In the genomic region with DNA sequence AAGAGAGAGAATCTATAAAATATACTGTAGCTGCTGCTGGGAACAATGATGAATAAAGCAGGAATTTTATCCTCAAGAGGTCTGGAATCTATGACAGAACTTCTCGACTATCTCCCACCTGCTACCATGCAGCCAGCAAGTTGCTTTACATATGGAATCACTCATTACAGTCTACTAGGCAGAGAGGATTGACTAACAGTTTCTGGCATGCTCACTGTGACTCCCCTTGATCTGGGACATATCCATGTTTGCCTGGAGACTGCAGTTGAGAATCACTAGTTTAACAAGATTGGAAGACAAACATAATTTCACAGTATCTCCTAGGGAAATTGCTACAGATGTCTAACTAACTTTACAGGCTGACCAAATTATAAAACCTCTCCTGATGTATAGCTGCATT, we compare ENCODE assay signal across 28 cellular contexts. TPM values are rescaled to one million over a fixed set of nuclear protein-coding genes. Genes with fewer than 3 reads are reported as not detected.
DNase-seq lines count a peak whose midpoint lies in the region; ATAC-seq and TF ChIP-seq lines count a peak whose summit lies in the region.
"Had no signal": no experiment of that assay in that cellular context is flagged by ENCODE, and none has a peak within 500 bp of the region (broad histone marks: within the 10 kb centered on the region; RNA-seq: fewer than 3 reads in every experiment).

No MANE protein-coding gene starts in this region.

- no peak for ATAC-seq in HG03045 (IDR thresholded peaks at IDR 0.05; ENCODE audit: unreplicated experiment)
- ATAC-seq: activated naive CD8-positive, alpha-beta T cell treated with anti-CD3 and anti-CD28 coated beads, Interleukin-2, amount 50 U/mL, for 24 hours; gastrocnemius medialis; HCT116; left cardiac atrium; stimulated activated naive CD8-positive, alpha-beta T cell treated with anti-CD3 and anti-CD28 coated beads, Interleukin-15, Interleukin-2, amounts not matched to agents 100 U/mL and 50 U/mL, for 24 hours had no signal

- DNase-seq in NCI-H2171 treated with DMSO at 0.1 percent for 48 hours (lab: John Stamatoyannopoulos, UW), result peak; percentile 9
- DNase-seq in NCI-H2171 (lab: John Stamatoyannopoulos, UW), result no peak
- DNase-seq in astrocyte of the spinal cord (ENCODE audit: low read depth, low spot score), result peak; percentile 42
- peak; percentile 7 for DNase-seq in kidney glomerular epithelial cell (lab: John Stamatoyannopoulos, UW)
- DNase-seq in NCI-H1092 treated with DMSO at 0.1 percent for 48 hours (lab: John Stamatoyannopoulos, UW), result no peak
- DNase-seq in Kasumi-1 (lab: John Stamatoyannopoulos, UW), result no peak
- DNase-seq in mesenteric fat pad (ENCODE audit: low spot score), result no peak
- DNase-seq: activated CD4-positive, alpha-beta T cell treated with anti-CD3 and anti-CD28 coated beads, Interleukin-2, amount 50 U/mL, for 4 hours; activated effector memory CD4-positive, alpha-beta T cell treated with anti-CD3 and anti-CD28 coated beads, Interleukin-2, amount 50 U/mL, for 16 hours; activated naive CD8-positive, alpha-beta T cell treated with anti-CD3 and anti-CD28 coated beads, Interleukin-2, amount 50 U/mL, for 24 hours; dermis blood vessel endothelial cell; gastrocnemius medialis; left cardiac atrium; MG63; NCI-H146; NCI-H82; OCI-M1; SHP77 treated with DMSO at 0.1 percent for 48 hours; stimulated activated CD4-positive, alpha-beta T cell treated with anti-CD3 and anti-CD28 coated beads, Interleukin-2, amount 100 ng/mL, for 48 hours; stimulated activated naive CD8-positive, alpha-beta T cell treated with anti-CD3 and anti-CD28 coated beads, Interleukin-15, Interleukin-2, amounts not matched to agents 100 U/mL and 50 U/mL, for 24 hours; transverse colon; WERI-Rb-1 had no signal

- H3K4me3 ChIP-seq in astrocyte of the spinal cord (ENCODE audit: low read depth, low read length), result no peak overlapping the region
- H3K4me3 ChIP-seq: BLaER1 treated with 17β-estradiol and CSF1 and Interleukin-3, amounts not matched to agents 10 nM and 100 nM; breast epithelium; gastrocnemius medialis; MG63; skin epidermis; transverse colon had no signal

- no peak for TF ChIP-seq CTCF in astrocyte of the spinal cord (IDR thresholded peaks at IDR 0.05; ENCODE audit: low read depth, low read length)

- in situ Hi-C loops in astrocyte of the spinal cord (cut with HindIII; ENCODE audit: low sequenced_read_pairs), result no loop called here

RNA-seq across cellular contexts. Expression of a gene that starts 13.3 kb away (rescaled TPM):
- total RNA-seq in mesenteric fat pad, result not detected
- total RNA-seq: T-helper 1 cell treated with Interleukin-12 subunit alpha and Interleukin-12 subunit beta and Interleukin-4 antibody, amounts not matched to agents 30 ng/mL and 1 ng/mL, for 36 hours had no signal

Comparison
In these comparisons a context has a peak if more than half of its experiments do, and no peak if none do; other contexts are left out.
1. DNase-seq: peak in NCI-H2171 treated with DMSO at 0.1 percent for 48 hours (single experiment), astrocyte of the spinal cord (single experiment) and kidney glomerular epithelial cell (single experiment); none in NCI-H2171 (single experiment), NCI-H1092 treated with DMSO at 0.1 percent for 48 hours (single experiment), Kasumi-1 (0 of 2) and mesenteric fat pad (single experiment).